In genomic region chr7:146216371-146217041, GRCh38 we compare ENCODE assay signal across 26 cellular contexts.
DNase-seq lines count a peak whose midpoint lies in the region; ATAC-seq, FAIRE-seq and TF ChIP-seq lines count a peak whose summit lies in the region.
"Had no signal": no experiment of that assay in that cellular context is flagged by ENCODE, and none has a peak within 500 bp of the region (broad histone marks: within the 10 kb centered on the region; RNA-seq: fewer than 3 reads in every experiment).

No MANE protein-coding gene starts in this region.

- H3K4me3 ChIP-seq in A549 (no peak overlapping the region), OCI-LY1 (ENCODE audit: low read depth, low read length, poor library complexity, severe bottlenecking) (no peak overlapping the region), endothelial cell of umbilical vein (replicated peaks in 1 of 3; ENCODE audit: insufficient read depth in 1 of 3, low read depth in 1 of 3, low read length in 3 of 3) (no peak overlapping the region), stomach (no peak overlapping the region)
- H3K4me3 ChIP-seq: MG63, Peyer's patch had no signal

- H3K27ac ChIP-seq in A549 (no peak overlapping the region), OCI-LY1 (ENCODE audit: low read depth, low read length, poor library complexity, severe bottlenecking) (no peak overlapping the region), endothelial cell of umbilical vein (ENCODE audit: insufficient read depth, low read depth, low read length) (no peak overlapping the region), stomach (no peak overlapping the region)
- H3K27ac ChIP-seq: C4-2B, HL-60, Peyer's patch had no signal

- H3K4me2 ChIP-seq in A549 (no peak overlapping the region), OCI-LY1 (ENCODE audit: low read length) (0 out of 2 replicates have a peak overlapping the region, but pooled peaks have one; percentile 6), endothelial cell of umbilical vein (ENCODE audit: insufficient read depth, low read length) (no peak overlapping the region)

- 5% methylated on average over 9 of the region's 9 CpGs for whole genome bisulfite sequencing in A549 (ENCODE audit: missing lambda C conversion rate)
- WGBS in stomach, 5 donors: 61 to 71% (median 65%) methylated on average over 9 of the region's 9 CpGs

- H3K9me3 ChIP-seq in A549: no peaks in the 10 kb centered on the region
- 0 out of 2 replicates have a peak, but pooled peaks cover 4% of the 10 kb centered on the region for H3K9me3 ChIP-seq in OCI-LY1 (ENCODE audit: low read length)
- H3K9me3 ChIP-seq in endothelial cell of umbilical vein (replicated peaks; ENCODE audit: control insufficient read depth, insufficient read depth, low read length): peaks cover 3% of the 10 kb centered on the region
- no peaks in the 10 kb centered on the region for H3K9me3 ChIP-seq in stomach
- H3K9me3 ChIP-seq: Caco-2, MG63, Peyer's patch had no signal

- H3K4me1 ChIP-seq in A549 (no peaks in the 10 kb centered on the region), OCI-LY1 (ENCODE audit: insufficient read depth, low read length, severe bottlenecking) (peaks cover 4% of the 10 kb centered on the region), endothelial cell of umbilical vein (ENCODE audit: control insufficient read depth, extremely low read depth, insufficient read depth, low read length) (no peaks in the 10 kb centered on the region), stomach (no peaks in the 10 kb centered on the region)
- H3K4me1 ChIP-seq: Caco-2, Peyer's patch had no signal

- H3F3A ChIP-seq in OCI-LY1 (ENCODE audit: insufficient read depth, low read length): no peaks in the 10 kb centered on the region

- H3K79me2 ChIP-seq in OCI-LY1 (ENCODE audit: insufficient read depth, low read length) (no peaks in the 10 kb centered on the region), endothelial cell of umbilical vein (ENCODE audit: control insufficient read depth, insufficient read depth, low read length) (no peaks in the 10 kb centered on the region)

- no peak overlapping the region for H3K9ac ChIP-seq in OCI-LY1 (ENCODE audit: low read length)
- no peak overlapping the region for H3K9ac ChIP-seq in endothelial cell of umbilical vein (replicated peaks; ENCODE audit: extremely low read depth, insufficient read depth, low read length)

- TF ChIP-seq RAD21 in A549 (conservative IDR thresholded peaks at IDR 0.05 in 1 of 2, IDR thresholded peaks at IDR 0.05 in 1 of 2): no peak

- ATAC-seq in A549: no peak
- ATAC-seq in HG03039 (IDR thresholded peaks at IDR 0.05; ENCODE audit: unreplicated experiment): no peak
- ATAC-seq in GM19397 (IDR thresholded peaks at IDR 0.05; ENCODE audit: unreplicated experiment): no peak
- ATAC-seq: CD8-positive, alpha-beta T cell had no signal

- H3K36me3 ChIP-seq in OCI-LY1 (ENCODE audit: insufficient read depth, low read length): no peaks in the 10 kb centered on the region
- no peaks in the 10 kb centered on the region for H3K36me3 ChIP-seq in endothelial cell of umbilical vein (ENCODE audit: control insufficient read depth in 2 of 2, extremely low read depth in 1 of 2, insufficient read depth in 2 of 2, low read length in 2 of 2)
- no peaks in the 10 kb centered on the region for H3K36me3 ChIP-seq in stomach
- H3K36me3 ChIP-seq: MG63, Peyer's patch had no signal

- H2AFZ ChIP-seq in OCI-LY1 (ENCODE audit: low read length) (peak overlapping the region; percentile 65), endothelial cell of umbilical vein (ENCODE audit: low read depth, low read length) (no peak overlapping the region)

- no peak for FAIRE-seq in A549 (lab: Jason Lieb, UNC)
- FAIRE-seq in endothelial cell of umbilical vein (lab: Jason Lieb, UNC): no peak
- FAIRE-seq: A204.1, GM12892, H54 had no signal

- intact Hi-C loops in endothelial cell of umbilical vein (cut with micrococcal nuclease): no loop called here
- intact Hi-C loops in stomach (cut with DNase I; ENCODE audit: low total_unique reads): no loop called here

- no peak for DNase-seq in A549 (ENCODE audit: low read depth in 1 of 2, low spot score in 1 of 2)
- DNase-seq in HCEC 1CT: peak; percentile 4
- no peak for DNase-seq in endothelial cell of umbilical vein (ENCODE audit: low read depth, low spot score)
- DNase-seq in DMS153 (lab: John Stamatoyannopoulos, UW): no peak
- DNase-seq in stomach: no peak
- DNase-seq: Caco-2; CD8-positive, alpha-beta T cell; DMS 273 treated with DMSO at 0.1 percent for 48 hours; DMS79 treated with DMSO at 0.1 percent for 48 hours; Kasumi-1; MG63; NCI-H1105 treated with DMSO at 0.1 percent for 48 hours; NCI-H2029; NCI-H446; NCI-H524 treated with DMSO at 0.1 percent for 48 hours; NCI-H774; Peyer's patch; SHP77 treated with DMSO at 0.1 percent for 48 hours had no signal

- no peak for TF ChIP-seq CTCF in A549 (IDR thresholded peaks at IDR 0.05)
- TF ChIP-seq CTCF in OCI-LY1 (IDR thresholded peaks at IDR 0.05; ENCODE audit: low read length): no peak
- no peak for TF ChIP-seq CTCF in endothelial cell of umbilical vein (IDR thresholded peaks at IDR 0.05; ENCODE audit: extremely low read depth in 1 of 2, insufficient read depth in 1 of 2, low read depth in 1 of 2, low read length in 2 of 2)
- no peak for TF ChIP-seq CTCF in stomach (IDR thresholded peaks at IDR 0.05)

- no peaks in the 10 kb centered on the region for H3K9me1 ChIP-seq in endothelial cell of umbilical vein (replicated peaks; ENCODE audit: control insufficient read depth, extremely low read depth, insufficient read depth, low read length)

- dilution Hi-C loops in endothelial cell of umbilical vein (cut with MboI; ENCODE audit: extremely low pct_ligation_motif_present, low sequenced_read_pairs): no loop called here

- CTCF ChIA-PET in A549 (lab: Yijun Ruan, JAX): no interaction called here
- CTCF ChIA-PET in endothelial cell of umbilical vein (lab: Charles Lee): no interaction called here

- TF ChIP-seq POLR2A in A549 (IDR thresholded peaks at IDR 0.05; ENCODE audit: low read length) (no peak), endothelial cell of umbilical vein (IDR thresholded peaks at IDR 0.05; ENCODE audit: low read depth, low read length) (no peak), stomach (IDR thresholded peaks at IDR 0.05) (no peak)

- H3K27me3 ChIP-seq in OCI-LY1 (ENCODE audit: insufficient read depth, low read length) (no peaks in the 10 kb centered on the region), endothelial cell of umbilical vein (ENCODE audit: control insufficient read depth in 2 of 2, insufficient read depth in 2 of 2, low read length in 2 of 2) (no peaks in the 10 kb centered on the region), stomach (no peaks in the 10 kb centered on the region)
- H3K27me3 ChIP-seq: MG63, Peyer's patch had no signal

- no peaks in the 10 kb centered on the region for H4K20me1 ChIP-seq in OCI-LY1 (ENCODE audit: insufficient read depth, low read length)
- H4K20me1 ChIP-seq in endothelial cell of umbilical vein (replicated peaks; ENCODE audit: control insufficient read depth, extremely low read depth, insufficient read depth, low read length): no peaks in the 10 kb centered on the region

- BruUV-seq in endothelial cell of umbilical vein (replicated peaks; lab: Mats Ljungman, UMichigan): no TSS peak

- no peak for TF ChIP-seq EP300 in A549 (IDR thresholded peaks at IDR 0.05)
- TF ChIP-seq EP300 in stomach (IDR thresholded peaks at IDR 0.05): no peak

- POLR2A ChIA-PET in A549 (lab: Yijun Ruan, JAX) (no interaction called here), endothelial cell of umbilical vein (lab: Charles Lee) (no interaction called here)

- no peaks in the 10 kb centered on the region for H3K9me2 ChIP-seq in OCI-LY1 (ENCODE audit: low read depth, low read length)

TF ChIP-seq in A549, 52 proteins besides CTCF, POLR2A, EP300 and RAD21:
- no peak for TF ChIP-seq CBX2 (IDR thresholded peaks at IDR 0.05; ENCODE audit: borderline replicate concordance, low read depth)
- TF ChIP-seq USF2 (IDR thresholded peaks at IDR 0.05): no peak
- TF ChIP-seq MAFK (IDR thresholded peaks at IDR 0.05; ENCODE audit: partially characterized antibody): no peak
- TF ChIP-seq ESRRA (IDR thresholded peaks at IDR 0.05; ENCODE audit: borderline replicate concordance, low read length): no peak
- TF ChIP-seq FOSL2 (IDR thresholded peaks at IDR 0.05): no peak
- TF ChIP-seq FOSL2 (CRISPR knock-in tag; IDR thresholded peaks at IDR 0.05): peak; percentile 56

TF ChIP-seq in endothelial cell of umbilical vein, 7 proteins besides CTCF, POLR2A, EP300 and RAD21:
- TF ChIP-seq JUN (IDR thresholded peaks at IDR 0.05; ENCODE audit: borderline replicate concordance, insufficient read depth, insufficient read length, low read depth) (peak; percentile 30), GATA2 (IDR thresholded peaks at IDR 0.05; ENCODE audit: insufficient read depth, insufficient read length, low read depth, low read length) (no peak)
